In the genomic region with DNA sequence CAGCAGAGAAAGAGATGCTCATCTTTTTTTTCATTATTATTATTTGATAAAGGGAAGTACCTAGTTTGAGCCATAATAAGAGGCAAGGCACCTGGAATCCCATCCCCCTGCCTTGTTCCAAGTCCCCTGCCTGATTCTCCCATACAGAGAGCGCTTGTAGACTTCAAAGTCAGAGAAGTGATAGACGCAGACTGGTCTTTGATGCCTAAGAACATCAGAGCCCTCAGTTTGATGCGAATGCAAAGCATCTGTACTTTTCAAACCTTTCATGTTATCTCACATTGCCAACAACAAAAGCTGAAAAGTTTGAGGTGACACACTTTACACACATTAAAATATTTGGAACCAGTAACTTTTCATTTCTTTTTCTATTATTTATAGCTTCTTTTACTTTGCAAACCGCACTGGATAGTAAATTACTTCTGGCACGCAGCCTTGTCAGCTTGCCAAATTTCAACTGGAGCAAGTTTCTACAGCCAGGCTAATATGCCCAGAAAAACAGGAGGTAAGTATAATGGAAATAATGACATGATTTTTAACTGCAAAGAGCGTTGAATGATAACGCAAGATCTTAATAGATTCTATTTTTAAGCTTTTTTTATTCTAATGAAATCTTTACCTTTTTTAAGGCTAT, we compare ENCODE assay signal across 1 cellular context.
TF ChIP-seq lines count a peak whose summit lies in the region.

No MANE protein-coding gene starts in this region.

TF ChIP-seq in endothelial cell of umbilical vein, 7 proteins besides CTCF, POLR2A, EP300 and RAD21 (continued from another document):
- TF ChIP-seq JUN (IDR thresholded peaks at IDR 0.05; ENCODE audit: borderline replicate concordance, insufficient read depth, insufficient read length, low read depth): no peak
- TF ChIP-seq POLR2AphosphoS5 (IDR thresholded peaks at IDR 0.05; ENCODE audit: insufficient read depth, low read depth, low read length): no peak
- no peak for TF ChIP-seq EZH2 (IDR thresholded peaks at IDR 0.05; ENCODE audit: borderline replicate concordance, low read depth, low read length, severe bottlenecking)
